Comparison of ENCODE assay signal across 8 cellular contexts in genomic region chr12:106301611-106302321, GRCh38. TPM values are rescaled to one million over a fixed set of nuclear protein-coding genes. Genes with fewer than 3 reads are reported as not detected.
DNase-seq lines count a peak whose midpoint lies in the region; TF ChIP-seq lines count a peak whose summit lies in the region.

No MANE protein-coding gene starts in this region.

- H3K9me3 ChIP-seq in Loucy (ENCODE audit: insufficient read depth, low read depth, low read length) = no peaks in the 10 kb centered on the region
- H3K9me3 ChIP-seq in hepatocyte (ENCODE audit: low read depth) = no peaks in the 10 kb centered on the region

- TF ChIP-seq CTCF in Loucy (conservative IDR thresholded peaks at IDR 0.05; ENCODE audit: low read length) = no peak
- TF ChIP-seq CTCF in hepatocyte (IDR thresholded peaks at IDR 0.05; ENCODE audit: poor library complexity) = no peak
- TF ChIP-seq CTCF in retinal pigment epithelial cell (conservative IDR thresholded peaks at IDR 0.05; ENCODE audit: low read depth, low read length) = no peak

- H2AFZ ChIP-seq in Loucy (ENCODE audit: low read length) (peak overlapping the region; percentile 91), hepatocyte (peak overlapping the region; percentile 54)

- H3K9ac ChIP-seq in Loucy (ENCODE audit: low read depth, low read length, poor library complexity, severe bottlenecking) = peak overlapping the region; percentile 52

- WGBS in hepatocyte (ENCODE audit: low lambda C conversion rate, missing lambda C conversion rate) = 7% methylated on average over 23 of the region's 32 CpGs

- DNase-seq in EH (ENCODE audit: low read depth) (peak; percentile 25), H4 (ENCODE audit: low spot score) (peak; percentile 78), T-helper 1 cell (peak; percentile 56 to 73 (median 70)), amniotic epithelial cell (ENCODE audit: low read depth) (peak; percentile 46), hepatocyte (ENCODE audit: low spot score) (peak; percentile 87), retinal pigment epithelial cell (ENCODE audit: low read depth) (peak; percentile 71), NCI-H1048 (lab: John Stamatoyannopoulos, UW) (no peak)

- H3K9me2 ChIP-seq in Loucy (replicated peaks; ENCODE audit: low read depth, low read length) = no peaks in the 10 kb centered on the region
- H3K9me2 ChIP-seq in hepatocyte (replicated peaks; ENCODE audit: insufficient read depth) = no peaks in the 10 kb centered on the region

- H3K36me3 ChIP-seq in Loucy (ENCODE audit: insufficient read depth, low read length) = no peaks in the 10 kb centered on the region
- no peaks in the 10 kb centered on the region for H3K36me3 ChIP-seq in hepatocyte (replicated peaks; ENCODE audit: insufficient read depth, low read depth)

- H3F3A ChIP-seq in Loucy (ENCODE audit: low read depth) = no peaks in the 10 kb centered on the region

- H4K20me1 ChIP-seq in Loucy (ENCODE audit: insufficient read depth, low read length, poor library complexity, severe bottlenecking) (no peaks in the 10 kb centered on the region), hepatocyte (ENCODE audit: insufficient read depth, poor library complexity, severe bottlenecking) (no peaks in the 10 kb centered on the region)

- H3K79me2 ChIP-seq in Loucy (ENCODE audit: insufficient read depth, low read length) (no peaks in the 10 kb centered on the region), hepatocyte (peaks cover 24% of the 10 kb centered on the region)

- H3K27me3 ChIP-seq in Loucy (ENCODE audit: insufficient read depth, low read length, poor library complexity, severe bottlenecking) = no peaks in the 10 kb centered on the region
- H3K27me3 ChIP-seq in hepatocyte = no peaks in the 10 kb centered on the region

- peak overlapping the region; percentile 97 for H3K27ac ChIP-seq in hepatocyte

- peak overlapping the region; percentile 83 for H3K4me3 ChIP-seq in Loucy (ENCODE audit: low read length, poor library complexity, severe bottlenecking)
- peak overlapping the region; percentile 40 for H3K4me3 ChIP-seq in hepatocyte
- peak overlapping the region; percentile 59 for H3K4me3 ChIP-seq in retinal pigment epithelial cell (ENCODE audit: low read length)

- H3K4me2 ChIP-seq in Loucy (ENCODE audit: low read depth, low read length, poor library complexity, severe bottlenecking) (peak overlapping the region; percentile 84), hepatocyte (peak overlapping the region; percentile 84)

- peaks cover 10% of the 10 kb centered on the region for H3K4me1 ChIP-seq in Loucy (ENCODE audit: insufficient read depth, low read length, poor library complexity, severe bottlenecking)
- peaks cover 22% of the 10 kb centered on the region for H3K4me1 ChIP-seq in hepatocyte (ENCODE audit: insufficient read depth)

RNA-seq across cellular contexts. Expression of gene TCP11L2, which starts 0.8 kb away (rescaled TPM):
- 11.7 and 13.4 TPM in 2 replicates for total RNA-seq in H4 (2014; rRNA removed; shearing (Covaris generic))
- 30.7 and 38.4 TPM in 2 replicates for total RNA-seq in hepatocyte
- polyA plus RNA-seq in hepatocyte = 8.5 and 9.6 TPM in 2 replicates

RNA-seq across cellular contexts. Expression of gene CKAP4, which starts 53.9 kb away (rescaled TPM):
- total RNA-seq in H4 (2014; rRNA removed; shearing (Covaris generic)) = 149 and 151 TPM in 2 replicates
- 140 and 151 TPM in 2 replicates for total RNA-seq in hepatocyte
- 258 and 266 TPM in 2 replicates for polyA plus RNA-seq in hepatocyte

RNA-seq across cellular contexts. Expression of gene POLR3B, which starts 55.8 kb away (rescaled TPM):
- total RNA-seq in H4 (2014; rRNA removed; shearing (Covaris generic)) = 7.9 and 11.0 TPM in 2 replicates
- total RNA-seq in hepatocyte = 9.6 and 10.4 TPM in 2 replicates
- polyA plus RNA-seq in hepatocyte = 8.1 and 8.4 TPM in 2 replicates
